In genomic region chr20:33767739-33768138, GRCh38 we compare ENCODE assay signal across 27 cellular contexts.
"Had no signal": no experiment of that assay in that cellular context is flagged by ENCODE, and none has a peak within 500 bp of the region (broad histone marks: within the 10 kb centered on the region; RNA-seq: fewer than 3 reads in every experiment).

No MANE protein-coding gene starts in this region.

- DNase-seq: stimulated activated CD4-positive, alpha-beta T cell treated with anti-CD3 and anti-CD28 coated beads, Interleukin-2, amount 100 ng/mL, for 48 hours; stimulated activated CD4-positive, alpha-beta T cell treated with anti-CD3 and anti-CD28 coated beads, Interleukin-4, amount 100 ng/mL, for 1 hour; stimulated activated CD4-positive, alpha-beta T cell treated with anti-CD3 and anti-CD28 coated beads, Interleukin-4, amount 100 ng/mL, for 24 hours; stimulated activated CD4-positive, alpha-beta T cell treated with anti-CD3 and anti-CD28 coated beads, Interleukin-4, amount 100 ng/mL, for 4 hours; stimulated activated CD8-positive, alpha-beta memory T cell treated with anti-CD3 and anti-CD28 coated beads, Interleukin-4, amount 100 ng/mL, for 48 hours; stimulated activated naive B cell treated with anti-CD40 and anti-IgM and Interleukin-4, amounts not matched to agents 10 μg/mL and 1 μg/mL and 100 μg/mL, for 72 hours; stimulated activated naive CD4-positive, alpha-beta T cell; stimulated activated naive CD4-positive, alpha-beta T cell treated with Interleukin-2 at 50 U/mL for 16 hours; stimulated activated naive CD8-positive, alpha-beta T cell treated with anti-CD3 and anti-CD28 coated beads, Interleukin-15, amount 100 ng/mL, for 72 hours; stimulated activated naive CD8-positive, alpha-beta T cell treated with anti-CD3 and anti-CD28 coated beads, Interleukin-15, Interleukin-2, amounts not matched to agents 100 U/mL and 50 U/mL, for 24 hours; stomach; substantia nigra; testis; thyroid gland; tibial artery; transverse colon; trophoblast cell; upper lobe of left lung; upper lobe of right lung; uterus had no signal

- H3K4me3 ChIP-seq: stomach, suprapubic skin, testis, thoracic aorta, thyroid gland, tibial artery, tibial nerve, transverse colon, upper lobe of left lung, upper lobe of right lung, uterus, vagina had no signal

- H3K27me3 ChIP-seq: stomach, suprapubic skin, testis, thyroid gland, tibial artery, tibial nerve, transverse colon, upper lobe of left lung, upper lobe of right lung, uterus, vagina had no signal

- H3K9me3 ChIP-seq: stomach, suprapubic skin, testis, thoracic aorta, thyroid gland, tibial artery, tibial nerve, transverse colon, upper lobe of left lung, upper lobe of right lung, uterus, vagina had no signal

- ATAC-seq: stimulated activated effector memory CD8-positive, alpha-beta T cell treated with anti-CD3 and anti-CD28 coated beads, Interleukin-12 subunit alpha, Interleukin-12 subunit beta, amount 100 ng/mL, for 72 hours; stimulated activated memory B cell treated with anti-CD40 and anti-IgM and Interleukin-4, amounts not matched to agents 10 μg/mL and 1 μg/mL and 100 μg/mL, for 72 hours; stimulated activated naive B cell treated with anti-CD40 and anti-IgM and Interleukin-4, amounts not matched to agents 10 μg/mL and 1 μg/mL and 100 μg/mL, for 72 hours; stimulated activated naive CD8-positive, alpha-beta T cell treated with anti-CD3 and anti-CD28 coated beads, Interleukin-15, amount 100 ng/mL, for 72 hours; stimulated activated naive CD8-positive, alpha-beta T cell treated with anti-CD3 and anti-CD28 coated beads, Interleukin-15, Interleukin-2, amounts not matched to agents 100 U/mL and 50 U/mL, for 24 hours; upper lobe of right lung had no signal

- H3K36me3 ChIP-seq: thoracic aorta, thyroid gland, uterus had no signal

- FAIRE-seq: urothelium cell line had no signal

- H3K4me1 ChIP-seq: stomach, suprapubic skin, testis, thyroid gland, tibial artery, tibial nerve, transverse colon, upper lobe of left lung, upper lobe of right lung, uterus, vagina had no signal

- H3K27ac ChIP-seq: stomach, suprapubic skin, testis, thoracic aorta, thyroid gland, tibial artery, tibial nerve, transverse colon, upper lobe of left lung, upper lobe of right lung, uterus, vagina had no signal
